In the genomic region with DNA sequence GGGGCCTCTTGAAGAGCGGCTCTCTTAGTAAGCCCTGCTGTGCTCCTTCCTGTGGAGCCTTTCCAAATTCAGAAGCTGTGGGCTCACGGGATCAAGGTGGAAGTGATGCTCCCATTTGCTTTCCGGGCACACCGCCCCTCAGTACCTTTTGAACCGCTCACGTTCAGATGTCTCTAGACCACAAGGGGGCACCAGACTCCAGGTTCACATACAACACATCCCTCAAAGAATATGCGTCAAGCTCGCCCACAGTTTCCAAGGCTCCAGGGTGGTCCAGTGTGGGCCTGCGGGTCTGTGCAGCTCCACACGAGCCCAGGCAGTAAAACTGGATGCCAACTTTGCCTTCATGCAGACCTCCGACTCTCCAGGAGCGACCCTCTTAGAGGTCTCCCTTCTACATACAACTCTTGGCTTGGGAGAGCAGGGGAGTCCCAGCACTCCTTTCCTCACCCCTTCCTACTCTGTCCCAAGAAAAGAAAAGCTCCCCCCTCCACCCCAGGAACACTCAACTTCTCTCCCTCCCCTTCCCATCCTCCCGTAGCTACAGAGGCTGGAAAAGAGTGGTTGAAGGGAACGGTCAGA, we compare ENCODE assay signal across 8 cellular contexts. TPM values are rescaled to one million over a fixed set of nuclear protein-coding genes. Genes with fewer than 3 reads are reported as not detected.
DNase-seq lines count a peak whose midpoint lies in the region; ATAC-seq lines count a peak whose summit lies in the region.

No MANE protein-coding gene starts in this region.

- H2AK5ac ChIP-seq in mesendoderm (ENCODE audit: low read length), result no peak overlapping the region

- no peak overlapping the region for H2BK120ac ChIP-seq in mesendoderm (ENCODE audit: low read depth, low read length)

- no peaks in the 10 kb centered on the region for H3K79me2 ChIP-seq in mesendoderm (ENCODE audit: control insufficient read depth, insufficient read depth, low read length)

- H2BK5ac ChIP-seq in mesendoderm (ENCODE audit: low read length), result no peak overlapping the region

- peak overlapping the region; percentile 34 for H3K4me2 ChIP-seq in mesendoderm (ENCODE audit: low read length)

- WGBS in mesendoderm (ENCODE audit: extremely low coverage, insufficient coverage, low lambda C conversion rate), result no CpG with 5 or more reads among the region's 14 CpGs

- ATAC-seq in HG02678 (IDR thresholded peaks at IDR 0.05; ENCODE audit: unreplicated experiment) (peak; percentile 69), HG02571 (IDR thresholded peaks at IDR 0.05; ENCODE audit: unreplicated experiment) (no peak)

- no peak overlapping the region for H3K4ac ChIP-seq in mesendoderm (ENCODE audit: low read depth, low read length)

- H3K27ac ChIP-seq in mesendoderm (ENCODE audit: low read depth, low read length), result no peak overlapping the region

- no peak overlapping the region for H2BK15ac ChIP-seq in mesendoderm (replicated peaks; ENCODE audit: low read depth)

- no peak overlapping the region for H3K23ac ChIP-seq in mesendoderm (ENCODE audit: low read length)

- no peak overlapping the region for H3K18ac ChIP-seq in mesendoderm (ENCODE audit: low read length)

- H3K79me1 ChIP-seq in mesendoderm (ENCODE audit: low read length), result no peaks in the 10 kb centered on the region

- DNase-seq in G401 (ENCODE audit: low spot score) (peak; percentile 64), NCI-H345 (lab: John Stamatoyannopoulos, UW) (peak; percentile 56), ecto neural progenitor cell (ENCODE audit: low spot score) (peak; percentile 85), mesendoderm (peak; percentile 78)
- peak; percentile 6 to 41 for DNase-seq in activated CD4-positive, alpha-beta T cell treated with anti-CD3 and anti-CD28 coated beads, Interleukin-2, amount 50 U/mL, for 24 hours (ENCODE audit: low read depth in 1 of 2, low spot score in 1 of 2)
- peak; percentile 64 for DNase-seq in stimulated activated CD8-positive, alpha-beta memory T cell treated with anti-CD3 and anti-CD28 coated beads, Interleukin-4, amount 100 ng/mL, for 48 hours

- H3K56ac ChIP-seq in mesendoderm (ENCODE audit: low read length), result no peak overlapping the region

- in situ Hi-C loops in G401 (cut with HindIII; ENCODE audit: low sequenced_read_pairs), result no loop called here

- H3K27me3 ChIP-seq in mesendoderm (ENCODE audit: insufficient read depth, low read length, poor library complexity), result no peaks in the 10 kb centered on the region

- no peak overlapping the region for H4K5ac ChIP-seq in mesendoderm (ENCODE audit: low read length)

- no peak overlapping the region for H3K4me3 ChIP-seq in mesendoderm (ENCODE audit: low read length)

- H3K36me3 ChIP-seq in mesendoderm (ENCODE audit: control insufficient read depth, insufficient read depth, low read length), result no peaks in the 10 kb centered on the region

- H3K9ac ChIP-seq in mesendoderm (ENCODE audit: low read length), result no peak overlapping the region

- H3K4me1 ChIP-seq in mesendoderm (ENCODE audit: control insufficient read depth, low read depth, low read length), result peaks cover 1% of the 10 kb centered on the region

- no peak overlapping the region for H4K8ac ChIP-seq in mesendoderm (ENCODE audit: low read depth, low read length)

RNA-seq across cellular contexts. Expression of a gene that starts 11.0 kb away (rescaled TPM):
- total RNA-seq in G401 (2014; rRNA removed; shearing (Covaris generic)), result not detected in 2 replicates
- polyA plus RNA-seq in mesendoderm (2013, experiment 1 of 2), result not detected
- polyA plus RNA-seq in mesendoderm (2013, experiment 2 of 2), result not detected

RNA-seq across cellular contexts. Expression of a gene that starts 57.6 kb away (rescaled TPM):
- not detected in 2 replicates for total RNA-seq in G401 (2014; rRNA removed; shearing (Covaris generic))
- polyA plus RNA-seq in mesendoderm (2013, experiment 1 of 2), result not detected
- polyA plus RNA-seq in mesendoderm (2013, experiment 2 of 2), result not detected

Comparison
In these comparisons a context has a peak if more than half of its experiments do, and no peak if none do; other contexts are left out.
1. DNase-seq: peak in every context shown above with its lines; median percentile 85 in ecto neural progenitor cell; 78 in mesendoderm; 64 in G401; 64 in stimulated activated CD8-positive, alpha-beta memory T cell treated with anti-CD3 and anti-CD28 coated beads, Interleukin-4, amount 100 ng/mL, for 48 hours; 56 in NCI-H345; 24 in activated CD4-positive, alpha-beta T cell treated with anti-CD3 and anti-CD28 coated beads, Interleukin-2, amount 50 U/mL, for 24 hours.